Comparison of ENCODE assay signal across 16 cellular contexts in genomic region chr14:90755661-90756304, GRCh38.
DNase-seq lines count a peak whose midpoint lies in the region; FAIRE-seq and TF ChIP-seq lines count a peak whose summit lies in the region.
"Had no signal": no experiment of that assay in that cellular context is flagged by ENCODE, and none has a peak within 500 bp of the region (broad histone marks: within the 10 kb centered on the region; RNA-seq: fewer than 3 reads in every experiment).

No MANE protein-coding gene starts in this region.

- DNase-seq in CD1c-positive myeloid dendritic cell (ENCODE audit: extremely low spot score): peak; percentile 40
- peak; percentile 53 for DNase-seq in HT1080 (ENCODE audit: low read depth)
- peak; percentile 49 for DNase-seq in cerebellar cortex (ENCODE audit: low spot score)
- peak; percentile 36 for DNase-seq in osteocyte (ENCODE audit: extremely low spot score, unreplicated experiment)
- DNase-seq in ACHN: no peak
- no peak for DNase-seq in GM19239 (ENCODE audit: insufficient read length, low spot score)
- DNase-seq in globus pallidus (ENCODE audit: low spot score): no peak
- DNase-seq: activated B cell treated with CpG ODN at 0.5 μM for 24 hours; activated CD8-positive, alpha-beta memory T cell treated with anti-CD3 and anti-CD28 coated beads, Interleukin-2, amount 10 ng/mL, durations not matched to agents 7 days and 5 days; activated naive CD4-positive, alpha-beta T cell treated with Interleukin-2 at 50 U/mL for 16 hours; COR-L47; immature natural killer cell; naive B cell; NCI-H187; NCI-H510A; T-helper 17 cell had no signal

- H3K27ac Mint-ChIP-seq in osteocyte (ENCODE audit: unreplicated experiment): no peak overlapping the region
- H3K27ac Mint-ChIP-seq: activated B cell treated with CpG ODN at 0.5 μM for 24 hours; activated CD8-positive, alpha-beta memory T cell treated with anti-CD3 and anti-CD28 coated beads, Interleukin-2, amount 10 ng/mL, durations not matched to agents 7 days and 5 days; immature natural killer cell; T-helper 17 cell had no signal

- H3K9me3 Mint-ChIP-seq in osteocyte (ENCODE audit: unreplicated experiment): no peaks in the 10 kb centered on the region
- H3K9me3 Mint-ChIP-seq: activated B cell treated with CpG ODN at 0.5 μM for 24 hours had no signal

- H3K36me3 Mint-ChIP-seq in osteocyte (ENCODE audit: unreplicated experiment): no peaks in the 10 kb centered on the region
- H3K36me3 Mint-ChIP-seq: activated CD8-positive, alpha-beta memory T cell treated with anti-CD3 and anti-CD28 coated beads, Interleukin-2, amount 10 ng/mL, durations not matched to agents 7 days and 5 days; immature natural killer cell; naive B cell had no signal

- H3K4me3 Mint-ChIP-seq in osteocyte (ENCODE audit: unreplicated experiment): no peak overlapping the region
- H3K4me3 Mint-ChIP-seq: activated B cell treated with CpG ODN at 0.5 μM for 24 hours; activated CD8-positive, alpha-beta memory T cell treated with anti-CD3 and anti-CD28 coated beads, Interleukin-2, amount 10 ng/mL, durations not matched to agents 7 days and 5 days; immature natural killer cell; T-helper 17 cell had no signal

- peaks cover 5% of the 10 kb centered on the region for H3K4me1 Mint-ChIP-seq in osteocyte (ENCODE audit: unreplicated experiment)

- no peaks in the 10 kb centered on the region for H3K27me3 Mint-ChIP-seq in osteocyte (ENCODE audit: unreplicated experiment)
- H3K27me3 Mint-ChIP-seq: T-helper 17 cell had no signal

- TF ChIP-seq CTCF in osteocyte (IDR thresholded peaks at IDR 0.05): no peak

- in situ Hi-C loops in ACHN (cut with HindIII; ENCODE audit: low pct_ligation_motif_present, low pct_unique_long_range_greater_than_20kb, low sequenced_read_pairs): no loop called here

- FAIRE-seq in GM19239 (lab: Jason Lieb, UNC): no peak

Comparison
In these comparisons a context has a peak if more than half of its experiments do, and no peak if none do; other contexts are left out.
1. DNase-seq: peak in CD1c-positive myeloid dendritic cell (single experiment), HT1080 (single experiment), cerebellar cortex (single experiment) and osteocyte (single experiment); none in ACHN (single experiment), GM19239 (single experiment) and globus pallidus (single experiment).